Comparison of ENCODE assay signal across 11 cellular contexts in the genomic region with DNA sequence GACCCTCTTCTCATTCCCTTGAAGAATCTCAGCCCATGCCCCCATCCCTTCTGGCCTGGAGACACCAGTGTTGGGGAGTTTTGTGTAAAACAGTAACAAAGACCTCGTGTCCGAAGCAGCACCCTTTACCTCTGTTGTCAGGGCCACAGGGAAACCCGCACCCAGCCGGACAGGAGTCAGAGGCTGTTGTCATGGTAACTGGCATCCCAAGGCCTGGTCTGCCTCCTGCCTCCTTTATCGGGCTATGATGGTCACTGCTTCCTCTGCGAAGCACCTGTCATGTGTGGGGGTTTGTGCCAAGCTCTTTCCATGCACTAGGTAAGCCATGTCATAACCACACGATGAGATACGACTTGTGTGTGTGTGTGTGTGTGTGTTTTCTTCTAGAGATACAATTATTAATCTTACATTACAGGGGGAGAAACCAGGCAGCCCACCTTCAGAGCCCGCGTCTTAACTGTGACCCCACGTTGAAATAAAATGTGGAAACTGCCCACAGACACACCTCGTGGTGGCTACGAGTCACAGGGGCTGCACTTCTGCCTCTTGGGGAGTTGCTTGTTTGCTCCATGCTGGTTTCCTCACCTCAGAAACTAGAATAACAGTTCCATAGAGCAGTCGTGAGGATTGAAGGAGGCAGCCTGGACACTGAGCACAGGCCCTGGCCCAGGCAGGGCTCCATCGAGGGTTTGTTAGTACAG. TPM values are rescaled to one million over a fixed set of nuclear protein-coding genes. Genes with fewer than 3 reads are reported as not detected.
DNase-seq lines count a peak whose midpoint lies in the region; ATAC-seq, FAIRE-seq and TF ChIP-seq lines count a peak whose summit lies in the region.
"Had no signal": no experiment of that assay in that cellular context is flagged by ENCODE, and none has a peak within 500 bp of the region (broad histone marks: within the 10 kb centered on the region; RNA-seq: fewer than 3 reads in every experiment).

No MANE protein-coding gene starts in this region.

- DNase-seq in DND-41 (no peak), IMR-90 (no peak), K562 (ENCODE audit: extremely low read depth in 1 of 4, low spot score in 3 of 4) (peak in 1 of 4 experiments; percentile 40), foreskin keratinocyte (no peak), ureter (ENCODE audit: low spot score) (no peak)
- no peak for DNase-seq in activated CD4-positive, CD25-positive, alpha-beta regulatory T cell (lab: John Stamatoyannopoulos, UW)
- DNase-seq: dermis blood vessel endothelial cell, immature natural killer cell had no signal

- TF ChIP-seq POLR2A in IMR-90 (IDR thresholded peaks at IDR 0.05; ENCODE audit: low read depth, low read length) (no peak), K562 (conservative IDR thresholded peaks at IDR 0.05) (no peak)

- dilution Hi-C loops in IMR-90 (cut with HindIII; ENCODE audit: low sequenced_read_pairs, unreplicated experiment), result loop anchor here (25.0 kb wide), 1 partner anchor 131 kb away; no protein-coding TSS in a partner anchor

- no peak overlapping the region; the same call in 1 of the 2 replicates for H4K91ac ChIP-seq in IMR-90 (ENCODE audit: insufficient read depth, low read depth, low read length)

- TF ChIP-seq CTCF in DND-41 (IDR thresholded peaks at IDR 0.05; ENCODE audit: borderline replicate concordance, extremely low read depth, low read length, poor library complexity, severe bottlenecking) (no peak), IMR-90 (conservative IDR thresholded peaks at IDR 0.05; ENCODE audit: low read depth, low read length) (no peak), K562 (IDR thresholded peaks at IDR 0.05 in 2 of 3, conservative IDR thresholded peaks at IDR 0.05 in 1 of 3; ENCODE audit: insufficient read depth in 2 of 3, low read depth in 1 of 3, low read length in 3 of 3) (no peak), foreskin keratinocyte (conservative IDR thresholded peaks at IDR 0.05) (no peak)

- H3K4me2 ChIP-seq in DND-41 (ENCODE audit: insufficient read depth, low read length), result no peak overlapping the region
- no peak overlapping the region for H3K4me2 ChIP-seq in IMR-90 (ENCODE audit: low read depth, low read length)
- H3K4me2 ChIP-seq in K562 (ENCODE audit: insufficient read depth, low read length), result peak overlapping the region; percentile 64

- TF ChIP-seq RAD21 in IMR-90 (IDR thresholded peaks at IDR 0.05; ENCODE audit: low read length), result no peak
- TF ChIP-seq RAD21 in K562 (CRISPR knock-in tag; conservative IDR thresholded peaks at IDR 0.05 in 1 of 2, IDR thresholded peaks at IDR 0.05 in 1 of 2), result no peak

- peak overlapping the region; percentile 51; the same call in 1 of the 2 replicates for H3K27ac ChIP-seq in DND-41 (ENCODE audit: low read length)
- H3K27ac ChIP-seq in IMR-90 (ENCODE audit: insufficient read depth, low read length), result no peak overlapping the region
- peak overlapping the region; percentile 64 for H3K27ac ChIP-seq in K562 (ENCODE audit: extremely low read depth, low read depth, low read length)
- H3K27ac ChIP-seq in foreskin keratinocyte, result no peak overlapping the region

- no peak overlapping the region for H4K5ac ChIP-seq in IMR-90 (ENCODE audit: low read depth, low read length)

- CTCF ChIA-PET in IMR-90 (lab: Yijun Ruan, JAX) (interaction anchor here (0.7 kb wide), 1 partner anchor 491 kb away, joined by 3 read pairs; no protein-coding TSS in a partner anchor), K562 (lab: Yijun Ruan, JAX; ENCODE audit: low intra/inter-chr PET ratio) (interaction anchor here (1.1 kb wide), 1 partner anchor 119 kb away, joined by 3 read pairs; no protein-coding TSS in a partner anchor)

- no peak overlapping the region for H2BK15ac ChIP-seq in IMR-90 (ENCODE audit: low read depth, low read length)

- POLR2A ChIA-PET in IMR-90 (lab: Charles Lee; ENCODE audit: unreplicated experiment) (no interaction called here), K562 (lab: Yijun Ruan, JAX) (interaction anchor here (0.6 to 3.0 kb wide), 7 partner anchors 14 to 171 kb away, joined by 3 to 30 read pairs (median 4); partner anchors contain the start of gene TFRC)

- H3K79me2 ChIP-seq in DND-41 (ENCODE audit: insufficient read depth, low read length), result no peaks in the 10 kb centered on the region
- peaks cover 25% of the 10 kb centered on the region for H3K79me2 ChIP-seq in K562 (ENCODE audit: control insufficient read depth, insufficient read depth, low read length)

- H3K9me1 ChIP-seq in IMR-90 (ENCODE audit: insufficient read depth, low read length), result no peaks in the 10 kb centered on the region
- no peaks in the 10 kb centered on the region for H3K9me1 ChIP-seq in K562 (ENCODE audit: control insufficient read depth, insufficient read depth, low read length)

- H3K79me1 ChIP-seq in IMR-90 (ENCODE audit: low read depth in 1 of 2, low read length in 2 of 2), result no peaks in the 10 kb centered on the region

- BruUV-seq in IMR-90 (replicated peaks; lab: Mats Ljungman, UMichigan), result no TSS peak
- BruUV-seq in K562 (replicated peaks; lab: Mats Ljungman, UMichigan), result no TSS peak

- 100% methylated on average over 1 of the region's 15 CpGs; no CpG with 5 or more reads in 1 of the 2 experiments for WGBS in IMR-90 (ENCODE audit: extremely low coverage in 2 of 2, insufficient read length in 1 of 2), 2 experiments
- WGBS in K562 (ENCODE audit: insufficient coverage, low coverage, missing lambda C conversion rate), result 60% methylated on average over 15 of the region's 15 CpGs

- no peak overlapping the region for H3K23ac ChIP-seq in IMR-90 (ENCODE audit: low read depth, low read length)

- H3K4me1 ChIP-seq in DND-41 (ENCODE audit: insufficient read depth, low read length) (peaks cover 15% of the 10 kb centered on the region; the same call in 1 of the 2 replicates), IMR-90 (ENCODE audit: control insufficient read depth, insufficient read depth, low read length) (no peaks in the 10 kb centered on the region), K562 (replicated peaks in 1 of 2; ENCODE audit: control insufficient read depth in 2 of 2, insufficient read depth in 2 of 2, low read length in 2 of 2) (peaks cover 46 to 90% of the 10 kb centered on the region in 2 experiments), neuron (ENCODE audit: insufficient read depth, low read length) (peaks cover 16% of the 10 kb centered on the region), foreskin keratinocyte (peaks cover 3% of the 10 kb centered on the region)

- no peak overlapping the region for H2AK5ac ChIP-seq in IMR-90 (ENCODE audit: low read depth, low read length)

- FAIRE-seq in K562 (lab: Jason Lieb, UNC), result peak; percentile 77

- H2BK20ac ChIP-seq in IMR-90 (ENCODE audit: low read depth, low read length), result no peak overlapping the region

- H3K9ac ChIP-seq in DND-41 (ENCODE audit: low read depth, low read length) (no peak overlapping the region), IMR-90 (ENCODE audit: low read depth, low read length) (no peak overlapping the region), K562 (ENCODE audit: insufficient read depth in 1 of 2, low read depth in 2 of 2, low read length in 2 of 2) (peak overlapping the region; percentile 49 to 88; a peak in 3 of 4 replicates)

- peak overlapping the region; percentile 72 for H2AK9ac ChIP-seq in IMR-90 (replicated peaks; ENCODE audit: low read depth, low read length, poor library complexity)

- H3K18ac ChIP-seq in IMR-90 (ENCODE audit: low read depth, low read length), result no peak overlapping the region

- H3K56ac ChIP-seq in IMR-90 (ENCODE audit: extremely low read depth, insufficient read depth, low read length), result no peak overlapping the region

- no peak for TF ChIP-seq EP300 in K562 (IDR thresholded peaks at IDR 0.05; ENCODE audit: low read length)

- in situ Hi-C loops in IMR-90 (cut with MboI; ENCODE audit: low sequenced_read_pairs), result no loop called here
- in situ Hi-C loops in K562 (cut with MboI), result loop anchor here (5.0 kb wide), 1 partner anchor 116 kb away; no protein-coding TSS in a partner anchor

- no peaks in the 10 kb centered on the region for H3K9me3 ChIP-seq in DND-41 (ENCODE audit: insufficient read depth, low read length, severe bottlenecking)
- H3K9me3 ChIP-seq in IMR-90 (ENCODE audit: control insufficient read depth, insufficient read depth, low read length), result no peaks in the 10 kb centered on the region
- H3K9me3 ChIP-seq in K562 (replicated peaks; ENCODE audit: control insufficient read depth, insufficient read depth, low read depth, low read length), result no peaks in the 10 kb centered on the region
- no peaks in the 10 kb centered on the region for H3K9me3 ChIP-seq in neuron (ENCODE audit: low read length)

- no peak overlapping the region for H2BK5ac ChIP-seq in IMR-90 (ENCODE audit: low read depth, low read length, poor library complexity, severe bottlenecking)

- no peak overlapping the region for H2BK120ac ChIP-seq in IMR-90 (ENCODE audit: low read depth, low read length)

- H4K8ac ChIP-seq in IMR-90 (ENCODE audit: low read depth in 2 of 2, low read length in 2 of 2), result no peak overlapping the region

- H3K36me3 ChIP-seq in DND-41 (ENCODE audit: insufficient read depth, low read length), result no peaks in the 10 kb centered on the region
- H3K36me3 ChIP-seq in IMR-90 (ENCODE audit: control insufficient read depth, insufficient read depth, low read length), result no peaks in the 10 kb centered on the region
- H3K36me3 ChIP-seq in K562 (ENCODE audit: control insufficient read depth, insufficient read depth, low read length), result no peaks in the 10 kb centered on the region
- no peaks in the 10 kb centered on the region for H3K36me3 ChIP-seq in neuron (ENCODE audit: insufficient read depth, low read length)

- no peak overlapping the region for H3K14ac ChIP-seq in IMR-90 (replicated peaks; ENCODE audit: low read depth, low read length)

- ATAC-seq in DND-41 (ENCODE audit: insufficient read depth, low read depth), result no peak
- ATAC-seq in IMR-90 (ENCODE audit: low read depth), result no peak
- ATAC-seq in K562, result peak; percentile 3; the same call in 1 of the 3 replicates
- no peak for ATAC-seq in foreskin keratinocyte

- H3K4me3 ChIP-seq in DND-41 (ENCODE audit: low read depth in 1 of 2, low read length in 2 of 2) (no peak overlapping the region), IMR-90 (ENCODE audit: insufficient read depth, low read depth, low read length) (no peak overlapping the region), K562 (no peak overlapping the region), neuron (ENCODE audit: low read length) (no peak overlapping the region)

- H3K27me3 ChIP-seq in DND-41 (ENCODE audit: insufficient read depth, low read length, poor library complexity), result no peaks in the 10 kb centered on the region
- no peaks in the 10 kb centered on the region for H3K27me3 ChIP-seq in IMR-90 (ENCODE audit: control insufficient read depth, insufficient read depth, low read length)
- no peaks in the 10 kb centered on the region for H3K27me3 ChIP-seq in K562 (ENCODE audit: control insufficient read depth in 2 of 2, insufficient read depth in 2 of 2, low read length in 2 of 2)
- H3K27me3 ChIP-seq in neuron (ENCODE audit: insufficient read depth, low read length), result peaks cover 3% of the 10 kb centered on the region
- no peaks in the 10 kb centered on the region for H3K27me3 ChIP-seq in foreskin keratinocyte

- H4K20me1 ChIP-seq in DND-41 (ENCODE audit: insufficient read depth, low read length) (no peaks in the 10 kb centered on the region), IMR-90 (ENCODE audit: insufficient read depth, low read length) (no peaks in the 10 kb centered on the region), K562 (replicated peaks; ENCODE audit: control insufficient read depth, insufficient read depth, low read length) (no peaks in the 10 kb centered on the region)

- H2AFZ ChIP-seq in DND-41 (ENCODE audit: low read depth, low read length) (no peak overlapping the region), IMR-90 (replicated peaks; ENCODE audit: low read length, poor library complexity) (peak overlapping the region; percentile 58), K562 (ENCODE audit: low read depth, low read length) (peak overlapping the region; percentile 90), neuron (ENCODE audit: low read depth, low read length) (peak overlapping the region; percentile 24)

- intact Hi-C loops in IMR-90 (cut with micrococcal nuclease) (no loop called here), K562 (cut with micrococcal nuclease) (loop anchor here (2.0 to 10.0 kb wide), 2 partner anchors 66 to 478 kb away; no protein-coding TSS in a partner anchor)

- no peak overlapping the region for H3K4ac ChIP-seq in IMR-90 (ENCODE audit: low read depth, low read length)

RNA-seq across cellular contexts. Expression of gene ZDHHC19, which starts 18.0 kb away (rescaled TPM):
- total RNA-seq in IMR-90 (2012; rRNA removed), result not detected in 2 replicates
- 0.09 TPM in 1 of 2 replicates, not detected in the other for polyA plus RNA-seq in IMR-90 (2012; rRNA removed)
- not detected in 2 replicates for polyA plus RNA-seq in IMR-90 (2012; cell fraction: cytosol; rRNA removed)
- polyA plus RNA-seq in IMR-90 (2012; cell fraction: nucleus; rRNA removed; ENCODE audit: low replicate concordance), result 0.07 and 0.28 TPM in 2 replicates
- total RNA-seq in K562 (2011; cell fraction: chromatin; rRNA removed; ENCODE audit: low replicate concordance), result 2.7 and 8.2 TPM in 2 replicates
- total RNA-seq in K562 (2011; cell fraction: nucleolus; rRNA removed), result 2.1 and 2.3 TPM in 2 replicates
- total RNA-seq in K562 (2011; cell fraction: nucleoplasm; rRNA removed), result 3.0 and 4.6 TPM in 2 replicates
- total RNA-seq in K562 (2014; rRNA removed), result 3.4 and 3.5 TPM in 2 replicates
- total RNA-seq in K562 (2014; rRNA removed; fragmentation: Illumina TruSeq; extraction: Trizol), result 0.67 and 0.98 TPM in 2 replicates
- total RNA-seq in K562 (2015; rRNA removed; fragmentation: Illumina TruSeq; extraction: Trizol), result 0.94 and 1.7 TPM in 2 replicates
- 5.5 and 6.1 TPM in 2 replicates for total RNA-seq in K562 (2021)
- 0.78 and 1.2 TPM in 2 replicates for polyA plus RNA-seq in K562 (2011; rRNA removed)
- polyA plus RNA-seq in K562 (2011; cell fraction: cytosol; rRNA removed), result 0.77 and 3.4 TPM in 2 replicates
- 2.9 and 3.2 TPM in 2 replicates for polyA plus RNA-seq in K562 (2011; cell fraction: nucleus; rRNA removed)
- polyA plus RNA-seq in K562 (2012), result 3.2 and 5.2 TPM in 2 replicates
- polyA plus RNA-seq in K562 (2014; fragmentation: Illumina TruSeq; extraction: Trizol), result 0.40 and 3.5 TPM in 2 replicates
- 1 to 10 TPM; 2.0 to 2.7 TPM for polyA plus RNA-seq in K562 (2014; fragmentation: Nextera tagmentation; extraction: Ambion mirVana)
- polyA plus RNA-seq in K562 (2014; rRNA removed), result 1.1 and 5.5 TPM in 2 replicates
- 3.3 TPM in 1 of 2 replicates, not detected in the other for polyA minus RNA-seq in K562 (2011; rRNA and poly(A)+ RNA removed)
- polyA minus RNA-seq in K562 (2011; cell fraction: cytosol; rRNA and poly(A)+ RNA removed), result 1.6 TPM in 1 of 2 replicates, not detected in the other
- 1.1 TPM in 1 of 2 replicates, not detected in the other for polyA minus RNA-seq in K562 (2011; cell fraction: nucleus; rRNA and poly(A)+ RNA removed)
- total RNA-seq in foreskin keratinocyte, result not detected in 2 replicates
- not detected in 2 replicates for polyA plus RNA-seq in foreskin keratinocyte
- total RNA-seq in ureter, result not detected
- total RNA-seq: dermis blood vessel endothelial cell, NCI-H460, urinary bladder had no signal
- polyA plus RNA-seq: immature natural killer cell, urinary bladder had no signal

RNA-seq across cellular contexts. Expression of gene SLC51A, which starts 23.1 kb away (rescaled TPM):
- total RNA-seq in IMR-90 (2012; rRNA removed) (not detected in 2 replicates), K562 (2014; rRNA removed) (not detected in 2 replicates), K562 (2014; rRNA removed; fragmentation: Illumina TruSeq; extraction: Trizol) (not detected in 2 replicates), K562 (2015; rRNA removed; fragmentation: Illumina TruSeq; extraction: Trizol) (not detected in 2 replicates), K562 (2021) (not detected in 2 replicates), foreskin keratinocyte (not detected in 2 replicates), ureter (not detected)
- polyA plus RNA-seq in IMR-90 (2012; rRNA removed) (not detected in 2 replicates), K562 (2011; rRNA removed) (not detected in 2 replicates), K562 (2014; fragmentation: Illumina TruSeq; extraction: Trizol) (not detected in 2 replicates), K562 (2014; fragmentation: Nextera tagmentation; extraction: Ambion mirVana) (under 1 TPM; 0.35 to 0.38 TPM), K562 (2014; rRNA removed) (not detected in 2 replicates), foreskin keratinocyte (not detected in 2 replicates)
- not detected in 2 replicates for polyA plus RNA-seq in IMR-90 (2012; cell fraction: cytosol; rRNA removed)
- polyA plus RNA-seq in IMR-90 (2012; cell fraction: nucleus; rRNA removed; ENCODE audit: low replicate concordance), result not detected in 2 replicates
- total RNA-seq in K562 (2011; cell fraction: chromatin; rRNA removed; ENCODE audit: low replicate concordance), result 0.62 TPM in 1 of 2 replicates, not detected in the other
- total RNA-seq in K562 (2011; cell fraction: nucleolus; rRNA removed), result not detected in 2 replicates
- not detected in 2 replicates for total RNA-seq in K562 (2011; cell fraction: nucleoplasm; rRNA removed)
- not detected in 2 replicates for polyA plus RNA-seq in K562 (2011; cell fraction: cytosol; rRNA removed)
- not detected in 2 replicates for polyA plus RNA-seq in K562 (2011; cell fraction: nucleus; rRNA removed)
- 1.1 and 1.4 TPM in 2 replicates for polyA plus RNA-seq in K562 (2012)
- not detected in 2 replicates for polyA minus RNA-seq in K562 (2011; rRNA and poly(A)+ RNA removed)
- polyA minus RNA-seq in K562 (2011; cell fraction: cytosol; rRNA and poly(A)+ RNA removed), result not detected in 2 replicates
- polyA minus RNA-seq in K562 (2011; cell fraction: nucleus; rRNA and poly(A)+ RNA removed), result not detected in 2 replicates
- total RNA-seq: dermis blood vessel endothelial cell, NCI-H460, urinary bladder had no signal

Comparison
In these comparisons a context has a peak if more than half of its experiments do, and no peak if none do; other contexts are left out.
1. H3K27ac ChIP-seq: peak in DND-41 (single experiment) and K562 (single experiment); none in IMR-90 (single experiment) and foreskin keratinocyte (single experiment).
2. H3K9ac ChIP-seq: peak in K562 (2 of 2); none in DND-41 (single experiment) and IMR-90 (single experiment).